In genomic region chr7:136495081-136495480, GRCh38 we compare ENCODE assay signal across 11 cellular contexts.
"Had no signal": no experiment of that assay in that cellular context is flagged by ENCODE, and none has a peak within 500 bp of the region (broad histone marks: within the 10 kb centered on the region; RNA-seq: fewer than 3 reads in every experiment).

No MANE protein-coding gene starts in this region.

- H3K4me3 Mint-ChIP-seq: GM23338, H9, HFFc6 had no signal

- H3K9me3 Mint-ChIP-seq: GM23338, H9 had no signal

- DNase-seq: GM23248, GOT3, H7, H9, HCEC 1CT, HFFc6 had no signal

- H3K27ac ChIP-seq: GM23248 had no signal

- H3K36me3 ChIP-seq: HAP-1 had no signal

- H3K27ac Mint-ChIP-seq: GM23338, H9, HFFc6 had no signal

- H3K4me3 ChIP-seq: GM23248, GM23338, HAP-1 had no signal

- H3K4me1 ChIP-seq: HAP-1 had no signal

- FAIRE-seq: H1, H54 had no signal

- H2AFZ ChIP-seq: GM23248 had no signal

- ATAC-seq: GM23338, HCT116 had no signal

- H3K4me2 ChIP-seq: GM23338 had no signal

- H3K9me3 ChIP-seq: HAP-1 had no signal

- H3K9ac ChIP-seq: GM23248 had no signal
